9 cellular contexts compared by ENCODE assay signal in genomic region chr10:15719899-15720634, GRCh38. TPM values are rescaled to one million over a fixed set of nuclear protein-coding genes. Genes with fewer than 3 reads are reported as not detected.
DNase-seq lines count a peak whose midpoint lies in the region; ATAC-seq and TF ChIP-seq lines count a peak whose summit lies in the region.
"Had no signal": no experiment of that assay in that cellular context is flagged by ENCODE, and none has a peak within 500 bp of the region (broad histone marks: within the 10 kb centered on the region; RNA-seq: fewer than 3 reads in every experiment).

ITGA8 (minus strand) TSS chr10:15719922; CDS start chr10:15719771, 151 bp downstream.

- H3K27me3 Mint-ChIP-seq in osteocyte (ENCODE audit: unreplicated experiment) (peaks cover 2% of the 10 kb centered on the region), T-cell (peaks cover 47 to 50% of the 10 kb centered on the region in 2 donors)

- no peaks in the 10 kb centered on the region for H3K9me3 Mint-ChIP-seq in osteocyte (ENCODE audit: unreplicated experiment)
- no peaks in the 10 kb centered on the region for H3K9me3 Mint-ChIP-seq in T-cell
- H3K9me3 Mint-ChIP-seq: stimulated activated naive CD8-positive, alpha-beta T cell treated with anti-CD3 and anti-CD28 coated beads, Interleukin-15, Interleukin-2, amounts not matched to agents 100 ng/mL and 50 ng/mL, for 24 hours had no signal

- POLR2A ChIA-PET in T-cell (lab: Charles Lee): no interaction called here

- DNase-seq in EH (ENCODE audit: low read depth) (peak; percentile 60), NCI-H146 (lab: John Stamatoyannopoulos, UW) (peak; percentile 58), fibroblast of gingiva (ENCODE audit: low read depth) (peak; percentile 12), osteocyte (ENCODE audit: extremely low spot score, unreplicated experiment) (no peak), T-cell (no peak), glomerular visceral epithelial cell (ENCODE audit: extremely low spot score) (no peak)

- H3K27ac Mint-ChIP-seq in osteocyte (ENCODE audit: unreplicated experiment) (peak within 1 kb of the TSS; percentile 80), T-cell (no peak within 1 kb of the TSS)
- H3K27ac Mint-ChIP-seq: stimulated activated naive CD8-positive, alpha-beta T cell treated with anti-CD3 and anti-CD28 coated beads, Interleukin-15, Interleukin-2, amounts not matched to agents 100 ng/mL and 50 ng/mL, for 24 hours had no signal

- TF ChIP-seq CTCF in osteocyte (IDR thresholded peaks at IDR 0.05): peak; percentile 79

- ATAC-seq in T-cell (replicated peaks in 1 of 4) (no peak), GM19351 (IDR thresholded peaks at IDR 0.05; ENCODE audit: unreplicated experiment) (no peak)
- no peak for ATAC-seq in activated CD4-positive, CD25-positive, alpha-beta regulatory T cell treated with anti-CD3 and anti-CD28 coated beads, Interleukin-2, amount 50 U/mL, for 24 hours

- CTCF ChIA-PET in T-cell (lab: Charles Lee): no interaction called here

- peaks cover 18% of the 10 kb centered on the region for H3K4me1 Mint-ChIP-seq in osteocyte (ENCODE audit: unreplicated experiment)
- peaks cover 2 to 6% (median 4%) of the 10 kb centered on the region in 3 donors for H3K4me1 Mint-ChIP-seq in T-cell

- H3K36me3 Mint-ChIP-seq in osteocyte (ENCODE audit: unreplicated experiment) (no peaks in the 10 kb centered on the region), T-cell (no peaks in the 10 kb centered on the region)

- peak within 1 kb of the TSS; percentile 90 for H3K4me3 Mint-ChIP-seq in osteocyte (ENCODE audit: unreplicated experiment)
- H3K4me3 Mint-ChIP-seq in T-cell: no peak within 1 kb of the TSS
- H3K4me3 Mint-ChIP-seq: stimulated activated naive CD8-positive, alpha-beta T cell treated with anti-CD3 and anti-CD28 coated beads, Interleukin-15, Interleukin-2, amounts not matched to agents 100 ng/mL and 50 ng/mL, for 24 hours had no signal

RNA-seq across cellular contexts. Expression of gene ITGA8, which starts in this region (rescaled TPM):
- total RNA-seq in osteocyte (6.9 and 7.5 TPM in 2 replicates), T-cell (under 1 TPM in 3 of 5 donors, not detected in 2; 0.03 to 0.06 (median 0.06) TPM)

Comparison
In these comparisons a context has a peak if more than half of its experiments do, and no peak if none do; other contexts are left out.
1. DNase-seq: peak in EH (single experiment), NCI-H146 (single experiment) and fibroblast of gingiva (single experiment); none in osteocyte (single experiment), T-cell (0 of 34) and glomerular visceral epithelial cell (single experiment).